Comparison of ENCODE assay signal across 10 cellular contexts in the genomic region with DNA sequence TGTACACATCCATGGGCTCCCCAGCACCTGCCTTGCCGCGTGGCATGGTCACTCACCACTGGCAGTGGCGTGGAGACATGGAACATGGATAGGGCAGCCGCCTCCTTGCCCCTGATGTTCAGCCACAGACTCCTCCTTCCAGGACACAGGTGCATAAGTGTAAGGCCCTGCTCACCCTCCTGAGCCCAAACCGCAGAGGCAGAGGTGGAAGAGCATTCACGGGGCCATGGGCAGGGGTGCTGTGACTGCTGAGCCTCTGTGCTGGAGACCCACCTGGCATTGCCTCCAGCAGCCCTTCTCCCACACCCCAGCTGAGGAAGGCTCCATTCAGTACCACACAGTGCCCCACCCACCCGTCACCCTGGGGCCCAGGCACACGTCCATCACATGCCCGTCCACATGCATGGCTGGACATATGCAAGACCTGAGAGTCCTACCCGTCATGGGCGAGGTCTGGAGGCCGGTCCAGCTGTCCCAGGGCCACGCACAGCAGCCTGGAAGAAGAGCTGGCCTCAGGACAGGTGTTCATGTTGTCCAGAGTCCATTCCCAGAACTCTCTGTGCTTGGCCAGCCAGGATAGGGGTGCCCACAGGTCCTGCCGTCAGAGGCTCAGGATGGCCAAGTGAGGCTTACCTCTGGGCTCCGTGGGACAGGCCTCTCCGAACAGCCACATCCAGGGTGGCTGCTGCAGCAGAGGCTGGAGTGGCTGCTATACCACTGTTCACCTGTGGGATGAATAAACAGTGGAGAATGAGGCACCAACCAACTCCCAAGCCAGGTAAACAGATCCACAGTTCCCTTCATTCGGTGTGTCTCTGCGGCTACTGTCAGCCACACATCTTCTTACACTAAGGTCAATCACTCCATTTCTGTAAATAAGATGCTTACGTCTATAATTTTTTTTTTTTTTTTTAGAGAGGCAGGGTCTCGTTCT. TPM values are rescaled to one million over a fixed set of nuclear protein-coding genes. Genes with fewer than 3 reads are reported as not detected.
A peak's percentile ranks its signal among the peaks of the same experiment; 100 is the strongest.
DNase-seq lines count a peak whose midpoint lies in the region; ATAC-seq and TF ChIP-seq lines count a peak whose summit lies in the region.
"Had no signal": no experiment of that assay in that cellular context is flagged by ENCODE, and none has a peak within 500 bp of the region (broad histone marks: within the 10 kb centered on the region; RNA-seq: fewer than 3 reads in every experiment).

No MANE protein-coding gene starts in this region.

- peak; percentile 61 for TF ChIP-seq CTCF in PC-9 (conservative IDR thresholded peaks at IDR 0.05)
- TF ChIP-seq CTCF in esophagus squamous epithelium (IDR thresholded peaks at IDR 0.05): peak in 2 of 6 experiments; percentile 21 to 40

- peaks cover 38% of the 10 kb centered on the region for H3K4me1 Mint-ChIP-seq in activated T-cell treated with anti-CD3 and anti-CD28 coated beads, Interleukin-2, amount 50 U/mL, for 4 hours (ENCODE audit: low read depth)

- no peak for ATAC-seq in activated T-cell treated with anti-CD3 and anti-CD28 coated beads, Interleukin-2, amount 50 U/mL, for 4 hours
- ATAC-seq in GM19324 (IDR thresholded peaks at IDR 0.05; ENCODE audit: low FRiP score, unreplicated experiment): no peak

- BruUV-seq in PC-9 (replicated peaks; lab: Mats Ljungman, UMichigan): no TSS peak

- DNase-seq in activated T-cell treated with anti-CD3 and anti-CD28 coated beads, Interleukin-2, amount 50 U/mL, for 4 hours: no peak
- DNase-seq in activated T-cell treated with anti-CD3 and anti-CD28 coated beads for 4 hours: no peak
- no peak for DNase-seq in PC-9
- DNase-seq in esophagus squamous epithelium (lab: John Stamatoyannopoulos, UW): no peak
- DNase-seq in NCI-H1048 (lab: John Stamatoyannopoulos, UW): no peak
- DNase-seq in HK-2 (ENCODE audit: unreplicated experiment): no peak
- DNase-seq: NCI-H2029 treated with DMSO at 0.1 percent for 48 hours; stimulated activated CD4-positive, alpha-beta T cell treated with anti-CD3 and anti-CD28 coated beads, Interleukin-2, amount 100 ng/mL, for 48 hours had no signal

- H3K9ac ChIP-seq in subcutaneous abdominal adipose tissue (ENCODE audit: low read length in 5 of 5): peak overlapping the region in 4 of 5 donors; percentile 94 to 98 (median 95)

- H3K4me2 ChIP-seq in PC-9: peak overlapping the region; percentile 93

- intact Hi-C loops in PC-9 (cut with micrococcal nuclease; ENCODE audit: unreplicated experiment): no loop called here
- intact Hi-C loops in esophagus squamous epithelium (cut with DNase I): loop anchor here (5.0 kb wide), 1 partner anchor 96 kb away; the partner anchor contains the start of gene PPP6R2

- no peaks in the 10 kb centered on the region for H3K9me2 ChIP-seq in PC-9 (ENCODE audit: insufficient read depth)

- no peaks in the 10 kb centered on the region for H3K27me3 Mint-ChIP-seq in activated T-cell treated with anti-CD3 and anti-CD28 coated beads, Interleukin-2, amount 50 U/mL, for 4 hours (ENCODE audit: low read depth)

- peaks cover 74% of the 10 kb centered on the region for H3K79me2 ChIP-seq in PC-9 (ENCODE audit: low read depth)

- TF ChIP-seq POLR2A in esophagus squamous epithelium (IDR thresholded peaks at IDR 0.05): no peak

- H2AFZ ChIP-seq in PC-9: no peak overlapping the region

- peaks cover 50% of the 10 kb centered on the region for H3F3A ChIP-seq in PC-9 (ENCODE audit: insufficient read depth, low read depth)

- H3K4me1 ChIP-seq in PC-9 (replicated peaks; ENCODE audit: insufficient read depth) (peaks cover 42% of the 10 kb centered on the region), esophagus squamous epithelium (peaks cover 41 to 93% (median 56%) of the 10 kb centered on the region in 3 donors), subcutaneous abdominal adipose tissue (ENCODE audit: control insufficient read depth in 5 of 5, insufficient read depth in 5 of 5, low read length in 5 of 5) (peaks cover 9 to 72% (median 59%) of the 10 kb centered on the region in 5 donors)

- no peaks in the 10 kb centered on the region for H3K9me3 Mint-ChIP-seq in activated T-cell treated with anti-CD3 and anti-CD28 coated beads, Interleukin-2, amount 50 U/mL, for 4 hours

- H3K36me3 ChIP-seq in PC-9 (ENCODE audit: low read depth) (0 out of 2 replicates have a peak, but pooled peaks cover 18% of the 10 kb centered on the region), esophagus squamous epithelium (peaks cover 0 to 25% (median 8%) of the 10 kb centered on the region in 3 donors), subcutaneous abdominal adipose tissue (ENCODE audit: control insufficient read depth in 5 of 5, insufficient read depth in 5 of 5, low read length in 5 of 5) (peaks cover 0 to 20% (median 15%) of the 10 kb centered on the region in 5 donors)

- H3K4me3 ChIP-seq in PC-9 (peak overlapping the region; percentile 86; the same call in 1 of the 2 replicates), esophagus squamous epithelium (no peak overlapping the region), subcutaneous abdominal adipose tissue (ENCODE audit: low read depth in 1 of 5, low read length in 5 of 5) (no peak overlapping the region)

- H3K9me3 ChIP-seq in PC-9 (ENCODE audit: insufficient read depth, low read depth) (no peaks in the 10 kb centered on the region), esophagus squamous epithelium (no peaks in the 10 kb centered on the region), subcutaneous abdominal adipose tissue (ENCODE audit: control insufficient read depth in 5 of 5, low read length in 5 of 5) (no peaks in the 10 kb centered on the region)

- POLR2A ChIA-PET in PC-9 (lab: Charles Lee; ENCODE audit: unreplicated experiment): interaction anchor here (0.6 kb wide), 1 partner anchor 16 kb away, joined by 3 read pairs; no protein-coding TSS in a partner anchor

- peak overlapping the region; percentile 100 for H3K4me3 Mint-ChIP-seq in activated T-cell treated with anti-CD3 and anti-CD28 coated beads, Interleukin-2, amount 50 U/mL, for 4 hours

- CTCF ChIA-PET in PC-9 (lab: Charles Lee): interaction anchor here (0.6 kb wide), 2 partner anchors 47 to 247 kb away, joined by 4 to 8 read pairs; no protein-coding TSS in a partner anchor

- peaks cover 2% of the 10 kb centered on the region for H3K36me3 Mint-ChIP-seq in activated T-cell treated with anti-CD3 and anti-CD28 coated beads, Interleukin-2, amount 50 U/mL, for 4 hours (ENCODE audit: insufficient read depth)

- H3K27me3 ChIP-seq in PC-9 (ENCODE audit: insufficient read depth, low read depth) (no peaks in the 10 kb centered on the region), esophagus squamous epithelium (no peaks in the 10 kb centered on the region), subcutaneous abdominal adipose tissue (ENCODE audit: control insufficient read depth in 5 of 5, insufficient read depth in 4 of 5, low read length in 5 of 5) (no peaks in the 10 kb centered on the region)

- H4K20me1 ChIP-seq in PC-9 (ENCODE audit: insufficient read depth): peaks cover 56% of the 10 kb centered on the region

- WGBS in esophagus squamous epithelium, 2 donors: 87 to 91% methylated on average over 4 to 8 of the region's 20 CpGs

- no peak overlapping the region for H3K27ac ChIP-seq in PC-9
- H3K27ac ChIP-seq in esophagus squamous epithelium: peak overlapping the region; percentile 22 to 98 (median 92)
- no peak overlapping the region for H3K27ac ChIP-seq in subcutaneous abdominal adipose tissue (ENCODE audit: low read depth, low read length)

RNA-seq across cellular contexts. Expression of gene TUBGCP6, which starts 1.7 kb away (rescaled TPM):
- 10 to 100 TPM; 44.5 to 50.6 (median 48.3) TPM for total RNA-seq in activated T-cell treated with anti-CD3 and anti-CD28 coated beads, Interleukin-2, amount 50 U/mL, for 4 hours
- 31.3 and 34.8 TPM in 2 replicates for total RNA-seq in PC-9 (2021)
- total RNA-seq in esophagus squamous epithelium: 10 to 100 TPM; 20.3 to 44.3 (median 32.2) TPM

RNA-seq across cellular contexts. Expression of gene HDAC10, which starts 4.6 kb away (rescaled TPM):
- 10 to 100 TPM; 45.1 to 50.6 (median 48.2) TPM for total RNA-seq in activated T-cell treated with anti-CD3 and anti-CD28 coated beads, Interleukin-2, amount 50 U/mL, for 4 hours
- total RNA-seq in PC-9 (2021) (80.5 and 101 TPM in 2 replicates), esophagus squamous epithelium (10 to 100 TPM; 18.2 to 46.3 (median 35.6) TPM)

RNA-seq across cellular contexts. Expression of gene MAPK12, which starts 15.0 kb away (rescaled TPM):
- 1 to 10 TPM; 3.3 to 4.3 (median 3.9) TPM for total RNA-seq in activated T-cell treated with anti-CD3 and anti-CD28 coated beads, Interleukin-2, amount 50 U/mL, for 4 hours
- total RNA-seq in PC-9 (2021) (48.5 and 61.1 TPM in 2 replicates), esophagus squamous epithelium (1 to 10 TPM in 3 of 4 donors, under 1 TPM in 1; 0.19 to 6.9 (median 2.3) TPM)

RNA-seq across cellular contexts. Expression of gene MAPK11, which starts 23.7 kb away (rescaled TPM):
- 10 to 100 TPM in 1 of 3 donors, 1 to 10 TPM in 2; 9.4 to 10.1 (median 9.8) TPM for total RNA-seq in activated T-cell treated with anti-CD3 and anti-CD28 coated beads, Interleukin-2, amount 50 U/mL, for 4 hours
- total RNA-seq in PC-9 (2021): 5.5 and 10.0 TPM in 2 replicates
- 1 to 10 TPM; 2.4 to 5.7 (median 3.5) TPM for total RNA-seq in esophagus squamous epithelium

RNA-seq across cellular contexts. Expression of gene SELENOO, which starts 45.7 kb away (rescaled TPM):
- 10 to 100 TPM; 24.4 to 27.9 (median 26.9) TPM for total RNA-seq in activated T-cell treated with anti-CD3 and anti-CD28 coated beads, Interleukin-2, amount 50 U/mL, for 4 hours
- total RNA-seq in PC-9 (2021) (27.4 and 36.2 TPM in 2 replicates), esophagus squamous epithelium (10 to 100 TPM; 23.9 to 36.3 (median 27.0) TPM)

Comparison
In these comparisons a context has a peak if more than half of its experiments do, and no peak if none do; other contexts are left out.
1. H3K27ac ChIP-seq: peak in esophagus squamous epithelium (4 of 4); none in PC-9 (single experiment) and subcutaneous abdominal adipose tissue (single experiment).